ENCODE assay signal across 8 cellular contexts in genomic region chr20:3890410-3890751, GRCh38. TPM values are rescaled to one million over a fixed set of nuclear protein-coding genes. Genes with fewer than 3 reads are reported as not detected.
DNase-seq lines count a peak whose midpoint lies in the region; ATAC-seq, FAIRE-seq and TF ChIP-seq lines count a peak whose summit lies in the region.

No MANE protein-coding gene starts in this region.

- no peak for TF ChIP-seq EP300 in suprapubic skin (IDR thresholded peaks at IDR 0.05)

- H3K79me2 ChIP-seq in keratinocyte (ENCODE audit: control insufficient read depth, insufficient read depth, low read length) = peaks cover 79% of the 10 kb centered on the region

- no peaks in the 10 kb centered on the region for H3K9me3 ChIP-seq in adipocyte (ENCODE audit: control insufficient read depth, low read length)
- no peaks in the 10 kb centered on the region for H3K9me3 ChIP-seq in keratinocyte (ENCODE audit: control insufficient read depth, low read depth, low read length)
- H3K9me3 ChIP-seq in suprapubic skin = no peaks in the 10 kb centered on the region

- H3K36me3 ChIP-seq in adipocyte (ENCODE audit: control insufficient read depth, insufficient read depth, low read length, severe bottlenecking) (no peaks in the 10 kb centered on the region), keratinocyte (ENCODE audit: control insufficient read depth in 2 of 2, extremely low read depth in 1 of 2, insufficient read depth in 2 of 2, low read length in 2 of 2) (peaks cover 0 to 10% of the 10 kb centered on the region in 2 experiments), suprapubic skin (no peaks in the 10 kb centered on the region)

- WGBS in suprapubic skin = 1% methylated on average over 3 of the region's 3 CpGs

- no peak for ATAC-seq in HG03097 (IDR thresholded peaks at IDR 0.05; ENCODE audit: low FRiP score, unreplicated experiment)
- ATAC-seq in GM18873 (IDR thresholded peaks at IDR 0.05; ENCODE audit: low FRiP score, unreplicated experiment) = no peak
- ATAC-seq in GM18909 (IDR thresholded peaks at IDR 0.05; ENCODE audit: poor library complexity, unreplicated experiment) = no peak

- no peak overlapping the region for H2AFZ ChIP-seq in keratinocyte (ENCODE audit: control insufficient read depth, low read length)

- H3K27ac ChIP-seq in keratinocyte (ENCODE audit: control insufficient read depth, insufficient read depth, low read length) (peak overlapping the region; percentile 83), suprapubic skin (peak overlapping the region; percentile 98)

- no peak for TF ChIP-seq POLR2A in suprapubic skin (IDR thresholded peaks at IDR 0.05)

- peak overlapping the region; percentile 82 for H3K4me2 ChIP-seq in keratinocyte (ENCODE audit: control insufficient read depth, extremely low read depth, insufficient read depth, low read depth, low read length)

- peaks cover 42% of the 10 kb centered on the region for H4K20me1 ChIP-seq in keratinocyte (ENCODE audit: control insufficient read depth, extremely low read depth, insufficient read depth, low read length)

- H3K4me3 ChIP-seq in adipocyte (ENCODE audit: low read length) (peak overlapping the region; percentile 85), keratinocyte (ENCODE audit: control insufficient read depth in 2 of 3, extremely low read depth in 1 of 3, insufficient read depth in 2 of 3, low read depth in 1 of 3, low read length in 3 of 3) (peak overlapping the region; percentile 70 to 91 (median 90)), suprapubic skin (peak overlapping the region; percentile 99)

- peak; percentile 67 for FAIRE-seq in keratinocyte (lab: Jason Lieb, UNC)

- dilution Hi-C loops in keratinocyte (cut with MboI; ENCODE audit: extremely low pct_ligation_motif_present, low sequenced_read_pairs) = no loop called here

- peak; percentile 50 for DNase-seq in Caki2 (ENCODE audit: low read depth)
- peak; percentile 48 to 52 for DNase-seq in Kasumi-1 (lab: John Stamatoyannopoulos, UW)
- peak; percentile 82 for DNase-seq in adipocyte (ENCODE audit: low read depth)
- no peak for DNase-seq in keratinocyte (ENCODE audit: low read depth, low spot score)
- DNase-seq in suprapubic skin (ENCODE audit: low spot score in 2 of 2) = no peak

- H3K9me1 ChIP-seq in keratinocyte (ENCODE audit: control insufficient read depth, extremely low read depth, insufficient read depth, low read length) = no peaks in the 10 kb centered on the region

- TF ChIP-seq CTCF in keratinocyte (optimal IDR thresholded peaks at IDR 0.05 in 1 of 3, IDR thresholded peaks at IDR 0.05 in 1 of 3, conservative IDR thresholded peaks at IDR 0.05 in 1 of 3; ENCODE audit: extremely low read depth in 1 of 3, insufficient read depth in 2 of 3, low read length in 3 of 3) (no peak), suprapubic skin (IDR thresholded peaks at IDR 0.05) (no peak)

- H3K4me1 ChIP-seq in adipocyte (ENCODE audit: control insufficient read depth, insufficient read depth, low read length) = peaks cover 39% of the 10 kb centered on the region
- H3K4me1 ChIP-seq in keratinocyte (ENCODE audit: control insufficient read depth, extremely low read depth, insufficient read depth, low read length) = peaks cover 41% of the 10 kb centered on the region
- H3K4me1 ChIP-seq in suprapubic skin = peaks cover 68% of the 10 kb centered on the region

- H3K27me3 ChIP-seq in adipocyte (replicated peaks; ENCODE audit: control insufficient read depth, insufficient read depth, low read length) = no peaks in the 10 kb centered on the region
- H3K27me3 ChIP-seq in keratinocyte (ENCODE audit: control insufficient read depth, extremely low read depth, insufficient read depth, low read length) = no peaks in the 10 kb centered on the region
- no peaks in the 10 kb centered on the region for H3K27me3 ChIP-seq in suprapubic skin

- H3K9ac ChIP-seq in adipocyte (ENCODE audit: low read length) (peak overlapping the region; percentile 94), keratinocyte (ENCODE audit: control insufficient read depth, extremely low read depth, insufficient read depth, low read length) (peak overlapping the region; percentile 89)

- in situ Hi-C loops in Caki2 (cut with HindIII; ENCODE audit: low pct_unique_long_range_greater_than_20kb, low sequenced_read_pairs) = no loop called here

RNA-seq across cellular contexts. Expression of gene PANK2, which starts 1.2 kb away (rescaled TPM):
- total RNA-seq in Caki2 (2014; rRNA removed; shearing (Covaris generic); ENCODE audit: low replicate concordance) = 48.8 TPM in 2 replicates
- polyA plus RNA-seq in keratinocyte = 17.9 to 23.6 TPM (median 22.5 TPM) in 3 replicates
- 28.7 TPM for polyA plus RNA-seq in keratinocyte (2011; ENCODE audit: low read depth)
- 19.9 and 27.6 TPM in 2 replicates for polyA plus RNA-seq in keratinocyte (2011; cell fraction: cytosol; rRNA removed)
- 39.0 and 40.5 TPM in 2 replicates for polyA plus RNA-seq in keratinocyte (2011; cell fraction: nucleus; rRNA removed)
- 25.1 and 25.4 TPM in 2 replicates for polyA plus RNA-seq in keratinocyte (2012; ENCODE audit: low replicate concordance)
- polyA minus RNA-seq in keratinocyte = 5.8 to 34.4 TPM (median 19.9 TPM) in 3 replicates
- polyA minus RNA-seq in keratinocyte (2011; cell fraction: cytosol; rRNA and poly(A)+ RNA removed) = 13.6 TPM
- 8.5 and 17.2 TPM in 2 replicates for polyA minus RNA-seq in keratinocyte (2011; cell fraction: nucleus; rRNA and poly(A)+ RNA removed)
- 10 to 100 TPM; 26.6 to 40.9 (median 27.4) TPM for total RNA-seq in suprapubic skin

RNA-seq across cellular contexts. Expression of gene MAVS, which starts 43.7 kb away (rescaled TPM):
- total RNA-seq in Caki2 (2014; rRNA removed; shearing (Covaris generic); ENCODE audit: low replicate concordance) = 10.0 and 12.1 TPM in 2 replicates
- 15.1 to 17.2 TPM (median 17.1 TPM) in 3 replicates for polyA plus RNA-seq in keratinocyte
- polyA plus RNA-seq in keratinocyte (2011; ENCODE audit: low read depth) = 3.3 TPM
- 14.2 and 15.5 TPM in 2 replicates for polyA plus RNA-seq in keratinocyte (2011; cell fraction: cytosol; rRNA removed)
- 36.0 and 44.7 TPM in 2 replicates for polyA plus RNA-seq in keratinocyte (2011; cell fraction: nucleus; rRNA removed)
- 10.8 and 20.9 TPM in 2 replicates for polyA plus RNA-seq in keratinocyte (2012; ENCODE audit: low replicate concordance)
- 33.8 to 60.2 TPM (median 36.5 TPM) in 3 replicates for polyA minus RNA-seq in keratinocyte
- 26.3 TPM for polyA minus RNA-seq in keratinocyte (2011; cell fraction: cytosol; rRNA and poly(A)+ RNA removed)
- polyA minus RNA-seq in keratinocyte (2011; cell fraction: nucleus; rRNA and poly(A)+ RNA removed) = 21.2 and 32.6 TPM in 2 replicates
- total RNA-seq in suprapubic skin = 10 to 100 TPM; 29.1 to 50.0 (median 39.1) TPM

Comparison
In these comparisons a context has a peak if more than half of its experiments do, and no peak if none do; other contexts are left out.
1. DNase-seq: peak in Caki2 (single experiment), Kasumi-1 (2 of 2) and adipocyte (single experiment); none in keratinocyte (single experiment) and suprapubic skin (0 of 2).
2. Peak in every context shown above with its lines, with median percentiles within 50 percentile points of each other: H3K4me3 ChIP-seq.